Comparison of ENCODE assay signal across 17 cellular contexts in the genomic region with DNA sequence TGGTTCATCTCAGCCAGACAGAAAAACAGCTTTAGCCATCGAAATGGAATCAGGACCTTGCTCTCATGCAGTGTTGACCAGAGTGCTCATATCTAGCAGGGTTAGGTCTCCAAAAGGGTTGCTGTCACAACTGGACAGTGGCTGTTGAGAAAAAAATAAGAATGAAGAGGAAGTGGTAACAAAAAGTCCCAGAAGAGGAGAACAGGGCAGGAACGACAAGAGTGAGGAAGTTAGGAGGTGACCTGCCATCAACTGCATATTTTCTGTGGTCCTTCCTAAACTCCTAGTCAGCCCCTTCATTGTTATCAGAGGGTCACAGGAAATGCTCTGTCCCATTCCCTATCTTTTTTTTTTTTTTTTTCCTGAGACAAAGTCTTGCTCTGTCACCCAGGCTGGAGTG.
DNase-seq lines count a peak whose midpoint lies in the region; ATAC-seq lines count a peak whose summit lies in the region.
"Had no signal": no experiment of that assay in that cellular context is flagged by ENCODE, and none has a peak within 500 bp of the region (broad histone marks: within the 10 kb centered on the region; RNA-seq: fewer than 3 reads in every experiment).

No MANE protein-coding gene starts in this region.

- ATAC-seq in HG02610 (IDR thresholded peaks at IDR 0.05; ENCODE audit: unreplicated experiment) = no peak
- ATAC-seq: CD8-positive, alpha-beta T cell; GM23338; HCT116 had no signal

- DNase-seq in NOMO-1 treated with DMSO at 0.1 percent for 48 hours (lab: John Stamatoyannopoulos, UW; ENCODE audit: unreplicated experiment) (peak; percentile 31), NOMO-1 treated with dmso at 0.1 percent for 144 hours (lab: John Stamatoyannopoulos, UW; ENCODE audit: unreplicated experiment) (no peak), AML-193 (lab: John Stamatoyannopoulos, UW) (peak; percentile 33 to 40), OCI-M1 (lab: John Stamatoyannopoulos, UW) (peak; percentile 47), cerebellar cortex (ENCODE audit: low spot score) (no peak), dermis blood vessel endothelial cell (no peak)
- DNase-seq: Caco-2; CD4-positive, CD25-positive, alpha-beta regulatory T cell; CD8-positive, alpha-beta T cell; DMS153; DMS79; EL; GDM1; H9 had no signal

Comparison
In these comparisons a context has a peak if more than half of its experiments do, and no peak if none do; other contexts are left out.
1. DNase-seq: peak in NOMO-1 treated with DMSO at 0.1 percent for 48 hours (single experiment), AML-193 (2 of 2) and OCI-M1 (single experiment); none in NOMO-1 treated with dmso at 0.1 percent for 144 hours (single experiment), cerebellar cortex (single experiment) and dermis blood vessel endothelial cell (single experiment).